23 cellular contexts compared by ENCODE assay signal in genomic region chr17:43754947-43755346, GRCh38. TPM values are rescaled to one million over a fixed set of nuclear protein-coding genes. Genes with fewer than 3 reads are reported as not detected.
DNase-seq lines count a peak whose midpoint lies in the region; FAIRE-seq and TF ChIP-seq lines count a peak whose summit lies in the region.
"Had no signal": no experiment of that assay in that cellular context is flagged by ENCODE, and none has a peak within 500 bp of the region (broad histone marks: within the 10 kb centered on the region; RNA-seq: fewer than 3 reads in every experiment).

No MANE protein-coding gene starts in this region.

- H3K9ac ChIP-seq in ES-I3 (ENCODE audit: low read depth, low read length) (peak overlapping the region; percentile 36; the same call in 1 of the 2 replicates), astrocyte (ENCODE audit: low read length) (no peak overlapping the region), kidney (ENCODE audit: low read length in 2 of 2) (no peak overlapping the region)

- H3K79me2 ChIP-seq in astrocyte (ENCODE audit: insufficient read depth, low read length): no peaks in the 10 kb centered on the region

- DNase-seq in astrocyte (ENCODE audit: low read depth) (no peak), kidney (peak; percentile 68), skeletal muscle cell (ENCODE audit: low read depth) (no peak), putamen (ENCODE audit: low spot score) (no peak), NCI-H2029 (lab: John Stamatoyannopoulos, UW) (no peak), Calu3 (no peak), GDM1 (lab: John Stamatoyannopoulos, UW) (no peak)
- DNase-seq: activated CD4-positive, alpha-beta T cell treated with anti-CD3 and anti-CD28 coated beads for 4 hours; activated naive CD8-positive, alpha-beta T cell treated with anti-CD3 and anti-CD28 coated beads, Interleukin-2, amount 50 U/mL, for 24 hours; CD8-positive, alpha-beta memory T cell; Karpas-422; NCI-H2081 treated with DMSO at 0.1 percent for 48 hours; NCI-H510A treated with DMSO at 0.1 percent for 48 hours; SHP77; stimulated activated CD4-positive, alpha-beta T cell treated with anti-CD3 and anti-CD28 coated beads, Interleukin-12 subunit alpha, Interleukin-12 subunit beta, amount 100 ng/mL, for 4 hours had no signal

- CTCF ChIA-PET in Calu3 (lab: Charles Lee): interaction anchor here (1.4 kb wide), 1 partner anchor 61 kb away, joined by 3 read pairs; no protein-coding TSS in a partner anchor

- no peak overlapping the region for H2AFZ ChIP-seq in astrocyte (ENCODE audit: low read depth, low read length)

- H3K4me1 ChIP-seq in ES-I3 (ENCODE audit: insufficient read depth, low read length): peaks cover 23% of the 10 kb centered on the region
- H3K4me1 ChIP-seq in astrocyte (ENCODE audit: insufficient read depth, low read length): peaks cover 12% of the 10 kb centered on the region
- peaks cover 0 to 6% of the 10 kb centered on the region in 2 donors for H3K4me1 ChIP-seq in kidney (ENCODE audit: control insufficient read depth in 1 of 2, insufficient read depth in 1 of 2, low read depth in 1 of 2, low read length in 2 of 2)
- H3K4me1 ChIP-seq: prostate gland had no signal

- FAIRE-seq in astrocyte (lab: Jason Lieb, UNC) (no peak), kidney (lab: Jason Lieb, UNC) (no peak)
- FAIRE-seq: TTC549 had no signal

- H3K27me3 ChIP-seq in astrocyte (ENCODE audit: insufficient read depth, low read length): peaks cover 55% of the 10 kb centered on the region

- H3K4me3 Mint-ChIP-seq in astrocyte (ENCODE audit: unreplicated experiment): no peak overlapping the region
- no peak overlapping the region for H3K4me3 Mint-ChIP-seq in Calu3 (ENCODE audit: low read depth, unreplicated experiment)
- H3K4me3 Mint-ChIP-seq: activated naive CD8-positive, alpha-beta T cell treated with anti-CD3 and anti-CD28 coated beads, Interleukin-2, amount 50 U/mL, for 24 hours; CD8-positive, alpha-beta memory T cell; dendritic cell treated with granulocyte-macrophage colony-stimulating factor and Interleukin-4, amounts not matched to agents 40 ng/mL and 50 ng/mL, for 4 days; naive thymus-derived CD4-positive, alpha-beta T cell had no signal

- peak overlapping the region; percentile 79 for H3K4me2 ChIP-seq in astrocyte (ENCODE audit: low read length)

- no peak overlapping the region for H3K4me3 ChIP-seq in astrocyte (ENCODE audit: insufficient read depth, low read depth, low read length)
- H3K4me3 ChIP-seq in kidney (ENCODE audit: low read length in 2 of 2): no peak overlapping the region
- peak overlapping the region; percentile 23 for H3K4me3 ChIP-seq in skeletal muscle cell (ENCODE audit: low read depth, low read length)
- H3K4me3 ChIP-seq: prostate gland had no signal

- H3K27me3 Mint-ChIP-seq in astrocyte (ENCODE audit: low read depth, unreplicated experiment) (peaks cover 71% of the 10 kb centered on the region), Calu3 (ENCODE audit: unreplicated experiment) (peaks cover 100% of the 10 kb centered on the region)

- no peak for TF ChIP-seq CTCF in astrocyte (IDR thresholded peaks at IDR 0.05; ENCODE audit: insufficient read depth, low read depth, low read length)
- no peak for TF ChIP-seq CTCF in kidney (IDR thresholded peaks at IDR 0.05; ENCODE audit: borderline replicate concordance, extremely low read depth, insufficient read depth)
- TF ChIP-seq CTCF in Calu3 (IDR thresholded peaks at IDR 0.05; ENCODE audit: unreplicated experiment): no peak

- H3K36me3 Mint-ChIP-seq in astrocyte (ENCODE audit: low read depth, unreplicated experiment): peaks cover 1% of the 10 kb centered on the region
- no peaks in the 10 kb centered on the region for H3K36me3 Mint-ChIP-seq in Calu3 (ENCODE audit: insufficient read depth, unreplicated experiment)
- H3K36me3 Mint-ChIP-seq: CD8-positive, alpha-beta memory T cell; naive thymus-derived CD4-positive, alpha-beta T cell had no signal

- H3K4me1 Mint-ChIP-seq in astrocyte (ENCODE audit: low read depth, unreplicated experiment) (peaks cover 2% of the 10 kb centered on the region), Calu3 (ENCODE audit: low read depth, unreplicated experiment) (peaks cover 18% of the 10 kb centered on the region)

- no peaks in the 10 kb centered on the region for H4K20me1 ChIP-seq in astrocyte (ENCODE audit: insufficient read depth, low read length)

- H3K9me3 ChIP-seq in ES-I3 (ENCODE audit: control insufficient read depth, insufficient read depth, low read length) (no peaks in the 10 kb centered on the region), astrocyte (ENCODE audit: insufficient read depth, low read depth, low read length) (no peaks in the 10 kb centered on the region), kidney (ENCODE audit: control insufficient read depth in 1 of 2, low read length in 2 of 2) (no peaks in the 10 kb centered on the region)
- H3K9me3 ChIP-seq: gastroesophageal sphincter, prostate gland had no signal

- H3K27ac ChIP-seq in astrocyte (ENCODE audit: low read depth, low read length): no peak overlapping the region
- H3K27ac ChIP-seq in kidney (ENCODE audit: low read depth in 2 of 2, low read length in 2 of 2): no peak overlapping the region
- H3K27ac ChIP-seq: epithelial cell of prostate, gastroesophageal sphincter, prostate gland had no signal

- H3K27ac Mint-ChIP-seq in astrocyte (ENCODE audit: unreplicated experiment) (no peak overlapping the region), Calu3 (ENCODE audit: unreplicated experiment) (no peak overlapping the region)
- H3K27ac Mint-ChIP-seq: activated naive CD8-positive, alpha-beta T cell treated with anti-CD3 and anti-CD28 coated beads, Interleukin-2, amount 50 U/mL, for 24 hours; CD8-positive, alpha-beta memory T cell; dendritic cell treated with granulocyte-macrophage colony-stimulating factor and Interleukin-4, amounts not matched to agents 40 ng/mL and 50 ng/mL, for 4 days; naive thymus-derived CD4-positive, alpha-beta T cell had no signal

- BruUV-seq in Calu3 (replicated peaks; lab: Mats Ljungman, UMichigan): no TSS peak

- intact Hi-C loops in kidney (cut with DNase I): loop anchor here (5.0 kb wide), 1 partner anchor 58 kb away; no protein-coding TSS in a partner anchor
- intact Hi-C loops in Calu3 (cut with micrococcal nuclease; ENCODE audit: unreplicated experiment): no loop called here

- H3K9me3 Mint-ChIP-seq in astrocyte (ENCODE audit: unreplicated experiment) (no peaks in the 10 kb centered on the region), Calu3 (ENCODE audit: low read depth, unreplicated experiment) (no peaks in the 10 kb centered on the region)
- H3K9me3 Mint-ChIP-seq: activated naive CD8-positive, alpha-beta T cell treated with anti-CD3 and anti-CD28 coated beads, Interleukin-2, amount 50 U/mL, for 24 hours; CD8-positive, alpha-beta memory T cell; dendritic cell treated with granulocyte-macrophage colony-stimulating factor and Interleukin-4, amounts not matched to agents 40 ng/mL and 50 ng/mL, for 4 days had no signal

- H3K36me3 ChIP-seq in ES-I3 (ENCODE audit: insufficient read depth, low read length) (no peaks in the 10 kb centered on the region), astrocyte (ENCODE audit: insufficient read depth, low read length) (no peaks in the 10 kb centered on the region), kidney (ENCODE audit: control insufficient read depth in 1 of 2, insufficient read depth in 2 of 2, low read length in 2 of 2) (no peaks in the 10 kb centered on the region)
- H3K36me3 ChIP-seq: gastroesophageal sphincter, prostate gland had no signal

RNA-seq across cellular contexts. Expression of gene SOST, which starts 3.6 kb away (rescaled TPM):
- not detected in 2 replicates for total RNA-seq in astrocyte
- total RNA-seq in kidney: 0.09 TPM
- 15.1 TPM for polyA plus RNA-seq in kidney (ENCODE audit: insufficient read depth, low read depth, low replicate concordance)
- total RNA-seq in Calu3 (2022): not detected in 2 replicates
- total RNA-seq: CD8-positive, alpha-beta memory T cell; naive thymus-derived CD4-positive, alpha-beta T cell; temporal lobe had no signal
- polyA plus RNA-seq: CD8-positive, alpha-beta memory T cell; naive thymus-derived CD4-positive, alpha-beta T cell had no signal

RNA-seq across cellular contexts. Expression of gene DUSP3, which starts 23.8 kb away (rescaled TPM):
- total RNA-seq in astrocyte (63.3 and 71.6 TPM in 2 replicates), kidney (102 TPM), Calu3 (2022) (80.3 and 81.9 TPM in 2 replicates)
- polyA plus RNA-seq in kidney (ENCODE audit: insufficient read depth, low read depth, low replicate concordance): 126 TPM

RNA-seq across cellular contexts. Expression of gene CFAP97D1, which starts 25.3 kb away (rescaled TPM):
- 0.16 TPM in 1 of 2 replicates, not detected in the other for total RNA-seq in astrocyte
- not detected for total RNA-seq in kidney
- polyA plus RNA-seq in kidney (ENCODE audit: insufficient read depth, low read depth, low replicate concordance): not detected
- total RNA-seq in Calu3 (2022): not detected in 2 replicates
- total RNA-seq: CD8-positive, alpha-beta memory T cell; naive thymus-derived CD4-positive, alpha-beta T cell; temporal lobe had no signal
- polyA plus RNA-seq: CD8-positive, alpha-beta memory T cell; naive thymus-derived CD4-positive, alpha-beta T cell had no signal
